Comparison of ENCODE assay signal across 9 cellular contexts in the genomic region with DNA sequence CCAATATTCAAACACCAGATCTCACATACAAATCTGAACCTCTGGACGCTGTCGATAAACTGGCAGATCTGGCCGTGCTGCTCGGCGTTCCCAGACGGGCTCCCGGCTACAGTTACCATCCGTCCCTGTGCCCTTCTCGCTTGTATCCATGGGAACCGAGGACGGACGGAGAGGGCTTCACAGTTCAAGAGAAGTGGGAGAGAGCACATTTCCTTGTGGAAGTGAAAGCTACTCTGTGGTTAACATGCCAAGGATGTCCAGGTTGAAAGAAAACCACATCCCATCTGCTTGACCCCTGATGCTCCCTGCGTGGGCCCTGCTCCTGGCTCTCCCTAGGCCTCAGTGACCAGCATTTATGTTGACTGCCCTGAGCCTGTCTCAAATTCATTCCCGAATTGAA. TPM values are rescaled to one million over a fixed set of nuclear protein-coding genes. Genes with fewer than 3 reads are reported as not detected.
A peak's percentile ranks its signal among the peaks of the same experiment; 100 is the strongest.
DNase-seq lines count a peak whose midpoint lies in the region; ATAC-seq, FAIRE-seq and TF ChIP-seq lines count a peak whose summit lies in the region.
"Had no signal": no experiment of that assay in that cellular context is flagged by ENCODE, and none has a peak within 500 bp of the region (broad histone marks: within the 10 kb centered on the region; RNA-seq: fewer than 3 reads in every experiment).

No MANE protein-coding gene starts in this region.

- no peak overlapping the region for H3K4me3 Mint-ChIP-seq in CD4-positive, CD25-positive, alpha-beta regulatory T cell
- H3K4me3 Mint-ChIP-seq in osteocyte (ENCODE audit: unreplicated experiment) = no peak overlapping the region

- H3K27me3 ChIP-seq in CD4-positive, CD25-positive, alpha-beta regulatory T cell (ENCODE audit: control insufficient read depth, insufficient read depth, low read length) = no peaks in the 10 kb centered on the region
- H3K27me3 ChIP-seq in esophagus (ENCODE audit: control insufficient read depth in 1 of 2, insufficient read depth in 2 of 2, low read length in 2 of 2) = no peaks in the 10 kb centered on the region

- H3K4me1 Mint-ChIP-seq in CD4-positive, CD25-positive, alpha-beta regulatory T cell = peaks cover 0 to 26% (median 4%) of the 10 kb centered on the region in 4 donors
- peaks cover 55% of the 10 kb centered on the region for H3K4me1 Mint-ChIP-seq in osteocyte (ENCODE audit: unreplicated experiment)

- H3K27ac Mint-ChIP-seq in CD4-positive, CD25-positive, alpha-beta regulatory T cell = peak overlapping the region in 2 of 3 donors; percentile 77 to 88
- H3K27ac Mint-ChIP-seq in osteocyte (ENCODE audit: unreplicated experiment) = peak overlapping the region; percentile 83

- H3K9me3 ChIP-seq in CD4-positive, CD25-positive, alpha-beta regulatory T cell (ENCODE audit: control insufficient read depth in 2 of 2, low read length in 2 of 2) = no peaks in the 10 kb centered on the region
- H3K9me3 ChIP-seq in esophagus (ENCODE audit: control insufficient read depth in 2 of 2, insufficient read depth in 1 of 2, low read depth in 1 of 2, low read length in 1 of 2) = no peaks in the 10 kb centered on the region

- 65 to 68% methylated on average over 14 of the region's 14 CpGs for WGBS in esophagus, 2 donors

- H3K27ac ChIP-seq in CD4-positive, CD25-positive, alpha-beta regulatory T cell (ENCODE audit: insufficient read depth, low read length, poor library complexity, severe bottlenecking) = no peak overlapping the region
- H3K27ac ChIP-seq in esophagus (ENCODE audit: low read depth in 2 of 2, low read length in 1 of 2) = peak overlapping the region; percentile 52 to 84

- DNase-seq in CD4-positive, CD25-positive, alpha-beta regulatory T cell = no peak
- DNase-seq in RCC 7860 (ENCODE audit: low spot score) (peak; percentile 49), osteocyte (ENCODE audit: extremely low spot score, unreplicated experiment) (no peak), middle frontal gyrus (ENCODE audit: extremely low spot score, low spot score) (no peak), COLO668 (lab: John Stamatoyannopoulos, UW; ENCODE audit: unreplicated experiment) (no peak), mesenteric fat pad (ENCODE audit: low spot score) (no peak)
- no peak for DNase-seq in stimulated activated CD4-positive, alpha-beta T cell treated with anti-CD3 and anti-CD28 coated beads, Interleukin-2, amount 100 ng/mL, for 24 hours

- no peaks in the 10 kb centered on the region for H3K36me3 ChIP-seq in CD4-positive, CD25-positive, alpha-beta regulatory T cell (ENCODE audit: control insufficient read depth, insufficient read depth, low read length)
- peaks cover 4 to 10% of the 10 kb centered on the region in 2 donors for H3K36me3 ChIP-seq in esophagus (ENCODE audit: control insufficient read depth in 2 of 2, insufficient read depth in 2 of 2, low read length in 1 of 2)

- H3K4me1 ChIP-seq in CD4-positive, CD25-positive, alpha-beta regulatory T cell (ENCODE audit: control insufficient read depth, insufficient read depth, low read length, poor library complexity, severe bottlenecking) = no peaks in the 10 kb centered on the region
- H3K4me1 ChIP-seq in esophagus (ENCODE audit: control insufficient read depth in 2 of 2, insufficient read depth in 2 of 2, low read length in 1 of 2) = peaks cover 2 to 17% of the 10 kb centered on the region in 2 donors

- H3K27me3 Mint-ChIP-seq in CD4-positive, CD25-positive, alpha-beta regulatory T cell = peaks cover 5% of the 10 kb centered on the region
- no peaks in the 10 kb centered on the region for H3K27me3 Mint-ChIP-seq in osteocyte (ENCODE audit: unreplicated experiment)

- ATAC-seq in CD4-positive, CD25-positive, alpha-beta regulatory T cell (ENCODE audit: low read depth in 2 of 2) = no peak

- H3K9me3 Mint-ChIP-seq in CD4-positive, CD25-positive, alpha-beta regulatory T cell = no peaks in the 10 kb centered on the region
- no peaks in the 10 kb centered on the region for H3K9me3 Mint-ChIP-seq in osteocyte (ENCODE audit: unreplicated experiment)

- H3K4me3 ChIP-seq in CD4-positive, CD25-positive, alpha-beta regulatory T cell (ENCODE audit: low read depth, low read length) = no peak overlapping the region
- H3K4me3 ChIP-seq in esophagus (ENCODE audit: low read depth in 1 of 2, low read length in 2 of 2) = no peak overlapping the region
- H3K4me3 ChIP-seq: skin epidermis had no signal

- peaks cover 5% of the 10 kb centered on the region for H3K36me3 Mint-ChIP-seq in CD4-positive, CD25-positive, alpha-beta regulatory T cell
- peaks cover 15% of the 10 kb centered on the region for H3K36me3 Mint-ChIP-seq in osteocyte (ENCODE audit: unreplicated experiment)

- TF ChIP-seq CTCF in osteocyte (IDR thresholded peaks at IDR 0.05) = no peak

- FAIRE-seq in RCC 7860 (lab: Jason Lieb, UNC) = peak; percentile 21

RNA-seq across cellular contexts. Expression of gene DBN1, which starts 6.3 kb away (rescaled TPM):
- total RNA-seq in CD4-positive, CD25-positive, alpha-beta regulatory T cell = 2.3 TPM
- under 1 TPM in 1 of 4 donors, not detected in 3; 0.13 TPM for polyA plus RNA-seq in CD4-positive, CD25-positive, alpha-beta regulatory T cell
- 10 to 100 TPM; 18.2 to 24.7 TPM for polyA plus RNA-seq in esophagus
- total RNA-seq in osteocyte (248 and 249 TPM in 2 replicates), mesenteric fat pad (44.3 TPM)

RNA-seq across cellular contexts. Expression of gene PDLIM7, which starts 17.6 kb away (rescaled TPM):
- 7.8 TPM for total RNA-seq in CD4-positive, CD25-positive, alpha-beta regulatory T cell
- 1 to 10 TPM; 1.6 to 2.7 (median 2.5) TPM for polyA plus RNA-seq in CD4-positive, CD25-positive, alpha-beta regulatory T cell
- 100 to 1,000 TPM in 1 of 2 donors, 10 to 100 TPM in 1; 65.4 to 102 TPM for polyA plus RNA-seq in esophagus
- total RNA-seq in osteocyte (312 and 358 TPM in 2 replicates), mesenteric fat pad (58.8 TPM)

RNA-seq across cellular contexts. Expression of gene DOK3, which starts 29.9 kb away (rescaled TPM):
- 1.5 TPM for total RNA-seq in CD4-positive, CD25-positive, alpha-beta regulatory T cell
- polyA plus RNA-seq in CD4-positive, CD25-positive, alpha-beta regulatory T cell = under 1 TPM in 2 of 4 donors, not detected in 2; 0.13 to 0.17 TPM
- 1 to 10 TPM; 2.4 to 5.1 TPM for polyA plus RNA-seq in esophagus
- 5.5 and 7.2 TPM in 2 replicates for total RNA-seq in osteocyte
- 22.6 TPM for total RNA-seq in mesenteric fat pad

RNA-seq across cellular contexts. Expression of gene PRR7, which starts 33.2 kb away (rescaled TPM):
- 21.8 TPM for total RNA-seq in CD4-positive, CD25-positive, alpha-beta regulatory T cell
- 10 to 100 TPM; 10.2 to 17.0 (median 11.7) TPM for polyA plus RNA-seq in CD4-positive, CD25-positive, alpha-beta regulatory T cell
- 1 to 10 TPM; 2.0 to 4.9 TPM for polyA plus RNA-seq in esophagus
- total RNA-seq in osteocyte (2.8 and 4.4 TPM in 2 replicates), mesenteric fat pad (1.00 TPM)

RNA-seq across cellular contexts. Expression of gene DDX41, which starts 37.0 kb away (rescaled TPM):
- total RNA-seq in CD4-positive, CD25-positive, alpha-beta regulatory T cell = 73.2 TPM
- 10 to 100 TPM; 41.8 to 48.9 (median 46.0) TPM for polyA plus RNA-seq in CD4-positive, CD25-positive, alpha-beta regulatory T cell
- 10 to 100 TPM; 57.0 to 73.8 TPM for polyA plus RNA-seq in esophagus
- total RNA-seq in osteocyte (68.7 and 83.1 TPM in 2 replicates), mesenteric fat pad (63.8 TPM)

Comparison
In these comparisons a context has a peak if more than half of its experiments do, and no peak if none do; other contexts are left out.
1. RNA of gene DBN1, which starts 6.3 kb away (total RNA-seq): 248 to 249 TPM in osteocyte and 44.3 TPM in mesenteric fat pad (single experiment); 2.3 TPM in CD4-positive, CD25-positive, alpha-beta regulatory T cell (single experiment); every median in the first group is over 10 times any median in the second.